In the genomic region with DNA sequence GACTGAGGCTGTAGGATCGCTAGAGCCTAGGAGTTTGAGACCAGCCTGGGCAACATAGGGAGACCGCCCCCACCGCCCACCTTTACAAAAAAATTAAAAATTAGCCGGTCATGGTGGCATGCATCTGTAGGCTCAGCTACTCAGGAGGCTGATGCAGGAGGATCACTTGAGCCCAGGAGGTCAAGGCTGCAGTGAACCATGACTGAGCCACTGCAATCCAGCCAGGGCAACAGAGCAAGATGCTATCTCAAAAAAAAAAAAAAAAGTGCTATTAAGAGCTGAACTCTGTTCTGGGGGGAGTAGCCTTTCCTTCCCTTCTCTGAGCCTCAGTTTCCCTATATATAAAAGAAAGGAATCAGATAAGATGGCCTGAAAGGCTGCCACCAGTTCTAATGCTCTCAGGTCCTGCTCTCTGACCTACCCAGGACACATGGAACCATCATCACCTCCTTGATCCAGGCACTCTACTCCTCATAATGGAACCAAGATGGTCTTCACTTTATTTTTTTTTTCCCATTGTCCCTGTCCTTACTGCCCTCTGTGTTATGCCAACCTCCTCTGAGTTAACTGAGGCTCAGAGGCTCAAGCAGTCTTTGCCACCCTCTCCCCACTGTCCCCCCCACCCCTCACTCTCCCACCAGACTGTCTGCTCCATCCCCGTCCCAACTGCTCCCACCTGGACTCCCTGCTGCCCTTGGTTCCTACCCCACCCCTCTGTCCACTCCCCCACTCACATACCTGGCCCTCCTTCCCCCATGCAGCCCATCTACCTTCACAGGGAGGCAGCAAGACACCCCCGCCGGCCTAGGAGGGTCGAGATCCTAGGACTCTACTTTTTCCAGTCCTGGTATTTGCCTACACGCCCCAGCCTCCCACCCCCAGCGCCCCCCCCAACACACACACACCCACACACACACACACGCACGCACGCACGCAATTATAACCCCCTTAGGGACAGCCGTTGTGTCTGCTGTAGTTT, we compare ENCODE assay signal across 10 cellular contexts. TPM values are rescaled to one million over a fixed set of nuclear protein-coding genes. Genes with fewer than 3 reads are reported as not detected.
DNase-seq lines count a peak whose midpoint lies in the region; ATAC-seq and TF ChIP-seq lines count a peak whose summit lies in the region.
"Had no signal": no experiment of that assay in that cellular context is flagged by ENCODE, and none has a peak within 500 bp of the region (broad histone marks: within the 10 kb centered on the region; RNA-seq: fewer than 3 reads in every experiment).

No MANE protein-coding gene starts in this region.

- H3K9me3 Mint-ChIP-seq in CD4-positive, alpha-beta memory T cell: peaks cover 0 to 5% (median 0%) of the 10 kb centered on the region in 8 donors

- H3K4me3 ChIP-seq in CD4-positive, alpha-beta memory T cell (ENCODE audit: low read length in 2 of 2): peak overlapping the region; percentile 69 to 71
- H3K4me3 ChIP-seq in OCI-LY3 (ENCODE audit: low read length) (peak overlapping the region; percentile 98), osteoblast (ENCODE audit: insufficient read depth, low read length) (peak overlapping the region; percentile 79)
- H3K4me3 ChIP-seq in effector memory CD4-positive, alpha-beta T cell (ENCODE audit: insufficient read depth, low read depth, low read length, poor library complexity, severe bottlenecking): peak overlapping the region; percentile 63

- peak overlapping the region; percentile 96 for H3K27ac ChIP-seq in CD4-positive, alpha-beta memory T cell (ENCODE audit: low read depth, low read length)
- peak overlapping the region; percentile 99 for H3K27ac ChIP-seq in OCI-LY3 (ENCODE audit: low read length)
- peak overlapping the region; percentile 99 for H3K27ac ChIP-seq in effector memory CD4-positive, alpha-beta T cell (ENCODE audit: insufficient read depth, low read length, poor library complexity, severe bottlenecking)
- peak overlapping the region; percentile 76 for H3K27ac ChIP-seq in osteoblast (ENCODE audit: low read depth, low read length)

- H3K79me2 ChIP-seq in OCI-LY3 (ENCODE audit: low read length): no peaks in the 10 kb centered on the region
- H3K79me2 ChIP-seq in osteoblast (ENCODE audit: insufficient read depth, low read length): no peaks in the 10 kb centered on the region

- peak overlapping the region; percentile 82 to 97 (median 92) for H3K4me3 Mint-ChIP-seq in CD4-positive, alpha-beta memory T cell

- no peaks in the 10 kb centered on the region for H3K36me3 ChIP-seq in CD4-positive, alpha-beta memory T cell (ENCODE audit: insufficient read depth, low read length)
- H3K36me3 ChIP-seq in OCI-LY3 (replicated peaks; ENCODE audit: low read depth, low read length) (no peaks in the 10 kb centered on the region), osteoblast (ENCODE audit: insufficient read depth, low read length) (no peaks in the 10 kb centered on the region)
- H3K36me3 ChIP-seq in effector memory CD4-positive, alpha-beta T cell (ENCODE audit: control insufficient read depth, insufficient read depth, low read length): no peaks in the 10 kb centered on the region

- TF ChIP-seq CTCF in OCI-LY3 (IDR thresholded peaks at IDR 0.05; ENCODE audit: low read depth, low read length) (no peak), osteoblast (IDR thresholded peaks at IDR 0.05; ENCODE audit: extremely low read depth, low read depth, low read length) (no peak)

- intact Hi-C loops in CD4-positive, alpha-beta memory T cell (cut with micrococcal nuclease): loop anchor here (5.0 kb wide), 1 partner anchor 1043 kb away; no protein-coding TSS in a partner anchor

- H3K4me1 Mint-ChIP-seq in CD4-positive, alpha-beta memory T cell: peaks cover 13 to 35% (median 21%) of the 10 kb centered on the region in 4 donors

- ATAC-seq in activated CD4-positive, CD25-positive, alpha-beta regulatory T cell treated with anti-CD3 and anti-CD28 coated beads, Interleukin-2, amount 50 U/mL, for 24 hours: no peak
- ATAC-seq in HG02970 (IDR thresholded peaks at IDR 0.05; ENCODE audit: low FRiP score, unreplicated experiment) (no peak), GM21529 (IDR thresholded peaks at IDR 0.05; ENCODE audit: unreplicated experiment) (no peak)

- H3K4me1 ChIP-seq in CD4-positive, alpha-beta memory T cell (ENCODE audit: insufficient read depth, low read length): peaks cover 22% of the 10 kb centered on the region
- H3K4me1 ChIP-seq in OCI-LY3 (ENCODE audit: low read length): peaks cover 40% of the 10 kb centered on the region
- peaks cover 18% of the 10 kb centered on the region for H3K4me1 ChIP-seq in effector memory CD4-positive, alpha-beta T cell (ENCODE audit: control insufficient read depth, insufficient read depth, low read length, poor library complexity, severe bottlenecking)
- H3K4me1 ChIP-seq in osteoblast (ENCODE audit: insufficient read depth, low read length): peaks cover 9% of the 10 kb centered on the region

- peaks cover 0 to 3% of the 10 kb centered on the region in 2 donors for H3K36me3 Mint-ChIP-seq in CD4-positive, alpha-beta memory T cell

- H3K4me2 ChIP-seq in OCI-LY3 (ENCODE audit: low read length) (peak overlapping the region; percentile 84), osteoblast (ENCODE audit: insufficient read depth, low read length) (peak overlapping the region; percentile 98)

- no peaks in the 10 kb centered on the region for H3K27me3 ChIP-seq in CD4-positive, alpha-beta memory T cell (ENCODE audit: insufficient read depth, low read length)
- H3K27me3 ChIP-seq in OCI-LY3 (ENCODE audit: low read depth, low read length) (peaks cover 10% of the 10 kb centered on the region; the same call in 1 of the 2 replicates), osteoblast (ENCODE audit: insufficient read depth, low read length) (no peaks in the 10 kb centered on the region)
- H3K27me3 ChIP-seq in effector memory CD4-positive, alpha-beta T cell (replicated peaks; ENCODE audit: control insufficient read depth, insufficient read depth, low read length, poor library complexity, severe bottlenecking): no peaks in the 10 kb centered on the region

- H3K9ac ChIP-seq in OCI-LY3 (ENCODE audit: low read length): peak overlapping the region; percentile 84

- H2AFZ ChIP-seq in OCI-LY3 (ENCODE audit: low read depth, low read length) (peak overlapping the region; percentile 71; the same call in 1 of the 2 replicates), osteoblast (ENCODE audit: low read length) (peak overlapping the region; percentile 98)

- peak overlapping the region; percentile 94 to 100 (median 98) for H3K27ac Mint-ChIP-seq in CD4-positive, alpha-beta memory T cell

- H4K20me1 ChIP-seq in OCI-LY3 (ENCODE audit: insufficient read depth, low read length): no peaks in the 10 kb centered on the region
- no peaks in the 10 kb centered on the region for H4K20me1 ChIP-seq in osteoblast (ENCODE audit: insufficient read depth, low read length)

- POLR2A ChIA-PET in CD4-positive, alpha-beta memory T cell (lab: Charles Lee; ENCODE audit: partially characterized antibody): interaction anchor here (0.8 to 9.4 kb wide), 11 partner anchors 13 to 1104 kb away, joined by 3 to 285 read pairs (median 8); partner anchors contain the start of gene EIF1

- H3K27me3 Mint-ChIP-seq in CD4-positive, alpha-beta memory T cell: peaks cover 0 to 2% of the 10 kb centered on the region in 2 donors

- CTCF ChIA-PET in CD4-positive, alpha-beta memory T cell (lab: Charles Lee; ENCODE audit: partially characterized antibody): interaction anchor here (0.6 to 11.6 kb wide), 27 partner anchors 14 to 862 kb away, joined by 3 to 394 read pairs (median 6); partner anchors contain the start of genes EIF1 and KRTAP16-1

- no peaks in the 10 kb centered on the region for H3K9me3 ChIP-seq in CD4-positive, alpha-beta memory T cell (ENCODE audit: control insufficient read depth in 1 of 2, low read length in 2 of 2)
- H3K9me3 ChIP-seq in OCI-LY3 (ENCODE audit: insufficient read depth, low read length) (no peaks in the 10 kb centered on the region), osteoblast (ENCODE audit: low read depth, low read length) (no peaks in the 10 kb centered on the region)
- no peaks in the 10 kb centered on the region for H3K9me3 ChIP-seq in effector memory CD4-positive, alpha-beta T cell (ENCODE audit: control insufficient read depth, low read length)

- DNase-seq in CD4-positive, alpha-beta memory T cell: no peak
- no peak for DNase-seq in effector memory CD4-positive, alpha-beta T cell
- DNase-seq in osteoblast (ENCODE audit: insufficient read length, low spot score, missing footprints) (no peak), NCI-H1417 treated with DMSO at 0.1 percent for 48 hours (lab: John Stamatoyannopoulos, UW) (no peak)

RNA-seq across cellular contexts. Expression of gene EIF1, which starts 23.8 kb away (rescaled TPM):
- 100 to 1,000 TPM; 776 to 839 TPM for total RNA-seq in CD4-positive, alpha-beta memory T cell
- polyA plus RNA-seq in CD4-positive, alpha-beta memory T cell: 1,000 to 10,000 TPM; 1,081 to 1,611 TPM
- total RNA-seq in osteoblast: 94.5 and 101 TPM in 2 replicates

RNA-seq across cellular contexts. Expression of gene KRT17, which starts 40.5 kb away (rescaled TPM):
- not detected for total RNA-seq in CD4-positive, alpha-beta memory T cell
- polyA plus RNA-seq in CD4-positive, alpha-beta memory T cell: not detected
- 4.3 and 4.7 TPM in 2 replicates for total RNA-seq in osteoblast

RNA-seq across cellular contexts. Expression of gene GAST, which starts 47.3 kb away (rescaled TPM):
- not detected for total RNA-seq in CD4-positive, alpha-beta memory T cell
- not detected for polyA plus RNA-seq in CD4-positive, alpha-beta memory T cell
- total RNA-seq in osteoblast: not detected in 2 replicates
- total RNA-seq: RPMI7951 had no signal

RNA-seq across cellular contexts. Expression of gene KRT16, which starts 52.3 kb away (rescaled TPM):
- not detected for total RNA-seq in CD4-positive, alpha-beta memory T cell
- polyA plus RNA-seq in CD4-positive, alpha-beta memory T cell: not detected
- total RNA-seq in osteoblast: 4.3 and 5.6 TPM in 2 replicates
- total RNA-seq: progenitor cell of endocrine pancreas had no signal
